1 cellular context compared by ENCODE assay signal in genomic region chr1:56477164-56478111, GRCh38.
TF ChIP-seq lines count a peak whose summit lies in the region.

No MANE protein-coding gene starts in this region.

TF ChIP-seq in HepG2, 621 proteins besides CTCF, POLR2A, EP300 and RAD21 (continued from another document and continues in another):
- TF ChIP-seq AHDC1 (CRISPR knock-in tag; IDR thresholded peaks at IDR 0.05; ENCODE audit: borderline replicate concordance) = no peak
- no peak for TF ChIP-seq ATF4 (CRISPR knock-in tag; IDR thresholded peaks at IDR 0.05)
- 0 out of 2 replicates have a peak, but pooled peaks have one; percentile 31 for TF ChIP-seq ZSCAN21 (CRISPR knock-in tag; IDR thresholded peaks at IDR 0.05; ENCODE audit: borderline replicate concordance)
- no peak for TF ChIP-seq CBX2 (IDR thresholded peaks at IDR 0.05; ENCODE audit: low read depth, low read length)
- no peak for TF ChIP-seq CBX2 (CRISPR knock-in tag; IDR thresholded peaks at IDR 0.05; ENCODE audit: low read depth)
- TF ChIP-seq NFKB2 (CRISPR knock-in tag; IDR thresholded peaks at IDR 0.05; ENCODE audit: borderline replicate concordance) = peak; percentile 50; the same call in 1 of the 2 replicates
- no peak for TF ChIP-seq ZNF569 (CRISPR knock-in tag; IDR thresholded peaks at IDR 0.05; ENCODE audit: borderline replicate concordance)
- TF ChIP-seq ZSCAN31 (CRISPR knock-in tag; IDR thresholded peaks at IDR 0.05; ENCODE audit: low read depth) = peak; percentile 83; the same call in 1 of the 2 replicates
- TF ChIP-seq ZNF329 (CRISPR knock-in tag; IDR thresholded peaks at IDR 0.05; ENCODE audit: low read depth) = 0 out of 2 replicates have a peak, but pooled peaks have one; percentile 33
- 0 out of 2 replicates have a peak, but pooled peaks have one; percentile 30 for TF ChIP-seq E2F1 (CRISPR knock-in tag; IDR thresholded peaks at IDR 0.05)
- no peak for TF ChIP-seq MBNL3 (CRISPR knock-in tag; conservative IDR thresholded peaks at IDR 0.05)
- peak; percentile 43; the same call in 1 of the 2 replicates for TF ChIP-seq KLF15 (CRISPR knock-in tag; IDR thresholded peaks at IDR 0.05; ENCODE audit: borderline replicate concordance)
- TF ChIP-seq MAF1 (CRISPR knock-in tag; IDR thresholded peaks at IDR 0.05; ENCODE audit: borderline replicate concordance) = 0 out of 2 replicates have a peak, but pooled peaks have one; percentile 7
- no peak for TF ChIP-seq ZNF282 (IDR thresholded peaks at IDR 0.05; ENCODE audit: partially characterized antibody)
- no peak for TF ChIP-seq KMT2A (CRISPR knock-in tag; IDR thresholded peaks at IDR 0.05)
- TF ChIP-seq SAP130 (CRISPR knock-in tag; IDR thresholded peaks at IDR 0.05; ENCODE audit: low read depth) = peak; percentile 13
- TF ChIP-seq POLR2AphosphoS5 (IDR thresholded peaks at IDR 0.05; ENCODE audit: low read depth, low read length) = peak; percentile 79
- peak; percentile 65 for TF ChIP-seq ZFY (CRISPR knock-in tag; IDR thresholded peaks at IDR 0.05)
- peak; percentile 62; the same call in 1 of the 2 replicates for TF ChIP-seq ZNF414 (CRISPR knock-in tag; IDR thresholded peaks at IDR 0.05)
- no peak for TF ChIP-seq ZNF564 (CRISPR knock-in tag; IDR thresholded peaks at IDR 0.05)
- no peak for TF ChIP-seq ZNF460 (CRISPR knock-in tag; IDR thresholded peaks at IDR 0.05; ENCODE audit: borderline replicate concordance)
- peak; percentile 67; the same call in 1 of the 2 replicates for TF ChIP-seq SRY (CRISPR knock-in tag; IDR thresholded peaks at IDR 0.05)
- TF ChIP-seq NCOA2 (CRISPR knock-in tag; IDR thresholded peaks at IDR 0.05) = no peak
- TF ChIP-seq RFXANK (CRISPR knock-in tag; IDR thresholded peaks at IDR 0.05) = no peak
- peak; percentile 26; the same call in 1 of the 2 replicates for TF ChIP-seq ZNF317 (CRISPR knock-in tag; IDR thresholded peaks at IDR 0.05)
- TF ChIP-seq NFYC (CRISPR knock-in tag; IDR thresholded peaks at IDR 0.05) = peak; percentile 57
- 0 out of 2 replicates have a peak, but pooled peaks have one; percentile 51 for TF ChIP-seq ZNF280B (CRISPR knock-in tag; IDR thresholded peaks at IDR 0.05; ENCODE audit: borderline replicate concordance)
- no peak for TF ChIP-seq THRA (CRISPR knock-in tag; IDR thresholded peaks at IDR 0.05; ENCODE audit: borderline replicate concordance)
- peak; percentile 12 for TF ChIP-seq SKI (IDR thresholded peaks at IDR 0.05; ENCODE audit: partially characterized antibody)
- peak; percentile 9; the same call in 1 of the 2 replicates for TF ChIP-seq ZNF709 (CRISPR knock-in tag; IDR thresholded peaks at IDR 0.05)
- peak; percentile 23; the same call in 1 of the 2 replicates for TF ChIP-seq SALL1 (CRISPR knock-in tag; IDR thresholded peaks at IDR 0.05)
- peak; percentile 93 for TF ChIP-seq RBFOX2 (IDR thresholded peaks at IDR 0.05; ENCODE audit: low read depth, low read length)
- peak; percentile 27; the same call in 1 of the 2 replicates for TF ChIP-seq ARID4A (CRISPR knock-in tag; IDR thresholded peaks at IDR 0.05; ENCODE audit: borderline replicate concordance)
- TF ChIP-seq ZBTB43 (CRISPR knock-in tag; conservative IDR thresholded peaks at IDR 0.05) = 0 out of 2 replicates have a peak, but pooled peaks have one; percentile 18
- TF ChIP-seq AGO2 (optimal IDR thresholded peaks at IDR 0.05; ENCODE audit: low read depth, low read length) = peak; percentile 97
- TF ChIP-seq ZNF264 (CRISPR knock-in tag; IDR thresholded peaks at IDR 0.05) = no peak
- TF ChIP-seq ZFX (CRISPR knock-in tag; IDR thresholded peaks at IDR 0.05; ENCODE audit: low read depth) = peak; percentile 77
- TF ChIP-seq CREB1 (IDR thresholded peaks at IDR 0.05) = no peak
- peak; percentile 25; the same call in 1 of the 2 replicates for TF ChIP-seq CREB1 (CRISPR knock-in tag; IDR thresholded peaks at IDR 0.05)
- TF ChIP-seq KMT2B (CRISPR knock-in tag; IDR thresholded peaks at IDR 0.05) = no peak; the same call in 1 of the 2 replicates
- no peak for TF ChIP-seq SOX13 (IDR thresholded peaks at IDR 0.05)
- TF ChIP-seq SOX13 (CRISPR knock-in tag; conservative IDR thresholded peaks at IDR 0.05 in 1 of 2, IDR thresholded peaks at IDR 0.05 in 1 of 2) = peak in 1 of 2 experiments; percentile 47; a peak in 1 of 4 replicates
- no peak for TF ChIP-seq BRF2 (CRISPR knock-in tag; IDR thresholded peaks at IDR 0.05)
- peak; percentile 88 for TF ChIP-seq POLR2G (IDR thresholded peaks at IDR 0.05; ENCODE audit: low read depth, low read length)
- no peak; the same call in 1 of the 2 replicates for TF ChIP-seq FOXO1 (CRISPR knock-in tag; IDR thresholded peaks at IDR 0.05)
- no peak for TF ChIP-seq FOXA1 (IDR thresholded peaks at IDR 0.05)
- TF ChIP-seq FOXA1 (CRISPR knock-in tag; IDR thresholded peaks at IDR 0.05) = peak; percentile 52
- TF ChIP-seq HDAC1 (CRISPR knock-in tag; IDR thresholded peaks at IDR 0.05) = 0 out of 2 replicates have a peak, but pooled peaks have one; percentile 19
